8 cellular contexts compared by ENCODE assay signal in genomic region chr2:241508510-241509407, GRCh38. TPM values are rescaled to one million over a fixed set of nuclear protein-coding genes. Genes with fewer than 3 reads are reported as not detected.
A peak's percentile ranks its signal among the peaks of the same experiment; 100 is the strongest.
DNase-seq lines count a peak whose midpoint lies in the region; ATAC-seq and TF ChIP-seq lines count a peak whose summit lies in the region.

Gene STK25, minus strand, starts transcription at chr2:241508584. Its CDS starts 549 bp downstream, at chr2:241508035.

- H3K4me1 Mint-ChIP-seq in activated T-helper 2 cell treated with anti-CD3 and anti-CD28 coated beads, Interferon-gamma antibody, Interleukin-2, Interleukin-4, amounts not matched to agents 10 μg/mL and 5 μg/mL and 100 μg/mL, durations not matched to agents 14 hours and 24 hours and 36 hours (ENCODE audit: low read depth) = peaks cover 17% of the 10 kb centered on the region
- H3K4me1 Mint-ChIP-seq in natural killer cell treated with Interleukin-12 subunit alpha and Interleukin-12 subunit beta and Interleukin-15 and Interleukin-18, amount 100 ng/mL, for 72 hours (ENCODE audit: low read depth in 2 of 2) = peaks cover 8 to 20% of the 10 kb centered on the region in 2 donors

- no peaks in the 10 kb centered on the region for H3K9me3 Mint-ChIP-seq in activated T-helper 2 cell treated with anti-CD3 and anti-CD28 coated beads, Interferon-gamma antibody, Interleukin-2, Interleukin-4, amounts not matched to agents 10 μg/mL and 5 μg/mL and 100 μg/mL, durations not matched to agents 14 hours and 24 hours and 36 hours
- H3K9me3 Mint-ChIP-seq in natural killer cell treated with Interleukin-12 subunit alpha and Interleukin-12 subunit beta and Interleukin-15 and Interleukin-18, amount 100 ng/mL, for 72 hours = no peaks in the 10 kb centered on the region

- intact Hi-C loops in activated T-helper 2 cell treated with anti-CD3 and anti-CD28 coated beads, Interferon-gamma antibody, Interleukin-2, Interleukin-4, amounts not matched to agents 10 μg/mL and 5 μg/mL and 100 μg/mL, durations not matched to agents 14 hours and 24 hours and 36 hours (cut with micrococcal nuclease) = loop anchor here (2.0 to 5.0 kb wide), 3 partner anchors 129 to 194 kb away; partner anchors contain the start of genes ATG4B, FARP2, HDLBP and SEPTIN2

- DNase-seq in EL = peak; percentile 98
- DNase-seq in H4 (ENCODE audit: low spot score) = peak; percentile 96
- peak; percentile 96 for DNase-seq in LoVo (ENCODE audit: low spot score)
- peak; percentile 98 for DNase-seq in RWPE2 (ENCODE audit: low spot score)
- peak; percentile 97 for DNase-seq in activated T-helper 2 cell treated with anti-CD3 and anti-CD28 coated beads, Interferon-gamma antibody, Interleukin-2, Interleukin-4, amounts not matched to agents 10 μg/mL and 5 μg/mL and 100 μg/mL, durations not matched to agents 14 hours and 24 hours and 36 hours (ENCODE audit: low spot score)
- peak; percentile 96 for DNase-seq in fibroblast of peridontal ligament (ENCODE audit: extremely low read depth)
- DNase-seq in natural killer cell treated with Interleukin-12 subunit alpha and Interleukin-12 subunit beta and Interleukin-15 and Interleukin-18, amount 100 ng/mL, for 72 hours (ENCODE audit: low spot score) = peak; percentile 99
- DNase-seq in stimulated activated naive CD8-positive, alpha-beta T cell treated with anti-CD3 and anti-CD28 coated beads, Interleukin-15, Interleukin-2, amounts not matched to agents 100 U/mL and 50 U/mL, for 24 hours = peak; percentile 98

- no peaks in the 10 kb centered on the region for H3K27me3 ChIP-seq in RWPE2 (ENCODE audit: insufficient read depth, poor library complexity, severe bottlenecking)

- H3K27ac ChIP-seq in RWPE2 (ENCODE audit: poor library complexity, severe bottlenecking) = peak within 1 kb of the TSS; percentile 64

- ATAC-seq in RWPE2 (ENCODE audit: low read depth) = peak; percentile 92
- ATAC-seq in natural killer cell treated with Interleukin-12 subunit alpha and Interleukin-12 subunit beta and Interleukin-15 and Interleukin-18, amount 100 ng/mL, for 72 hours = peak; percentile 98
- ATAC-seq in stimulated activated naive CD8-positive, alpha-beta T cell treated with anti-CD3 and anti-CD28 coated beads, Interleukin-15, Interleukin-2, amounts not matched to agents 100 U/mL and 50 U/mL, for 24 hours = peak; percentile 97

- no peak for TF ChIP-seq CTCF in RWPE2 (IDR thresholded peaks at IDR 0.05; ENCODE audit: poor library complexity, severe bottlenecking)

- peaks cover 4% of the 10 kb centered on the region for H3K27me3 Mint-ChIP-seq in activated T-helper 2 cell treated with anti-CD3 and anti-CD28 coated beads, Interferon-gamma antibody, Interleukin-2, Interleukin-4, amounts not matched to agents 10 μg/mL and 5 μg/mL and 100 μg/mL, durations not matched to agents 14 hours and 24 hours and 36 hours (ENCODE audit: low read depth)
- H3K27me3 Mint-ChIP-seq in natural killer cell treated with Interleukin-12 subunit alpha and Interleukin-12 subunit beta and Interleukin-15 and Interleukin-18, amount 100 ng/mL, for 72 hours = no peaks in the 10 kb centered on the region

- H3K4me3 Mint-ChIP-seq in activated T-helper 2 cell treated with anti-CD3 and anti-CD28 coated beads, Interferon-gamma antibody, Interleukin-2, Interleukin-4, amounts not matched to agents 10 μg/mL and 5 μg/mL and 100 μg/mL, durations not matched to agents 14 hours and 24 hours and 36 hours (ENCODE audit: low read depth) = peak within 1 kb of the TSS; percentile 82
- peak within 1 kb of the TSS; percentile 82 for H3K4me3 Mint-ChIP-seq in natural killer cell treated with Interleukin-12 subunit alpha and Interleukin-12 subunit beta and Interleukin-15 and Interleukin-18, amount 100 ng/mL, for 72 hours

- H3K4me1 ChIP-seq in RWPE2 (ENCODE audit: insufficient read depth, poor library complexity, severe bottlenecking) = no peaks in the 10 kb centered on the region

- peak within 1 kb of the TSS; percentile 54 for H3K4me3 ChIP-seq in RWPE2 (ENCODE audit: severe bottlenecking)

- peaks cover 5% of the 10 kb centered on the region for H3K36me3 Mint-ChIP-seq in activated T-helper 2 cell treated with anti-CD3 and anti-CD28 coated beads, Interferon-gamma antibody, Interleukin-2, Interleukin-4, amounts not matched to agents 10 μg/mL and 5 μg/mL and 100 μg/mL, durations not matched to agents 14 hours and 24 hours and 36 hours (ENCODE audit: low read depth)
- H3K36me3 Mint-ChIP-seq in natural killer cell treated with Interleukin-12 subunit alpha and Interleukin-12 subunit beta and Interleukin-15 and Interleukin-18, amount 100 ng/mL, for 72 hours = no peaks in the 10 kb centered on the region

- peak within 1 kb of the TSS; percentile 69 for H3K27ac Mint-ChIP-seq in activated T-helper 2 cell treated with anti-CD3 and anti-CD28 coated beads, Interferon-gamma antibody, Interleukin-2, Interleukin-4, amounts not matched to agents 10 μg/mL and 5 μg/mL and 100 μg/mL, durations not matched to agents 14 hours and 24 hours and 36 hours
- H3K27ac Mint-ChIP-seq in natural killer cell treated with Interleukin-12 subunit alpha and Interleukin-12 subunit beta and Interleukin-15 and Interleukin-18, amount 100 ng/mL, for 72 hours = peak within 1 kb of the TSS; percentile 38 to 77

- H3K36me3 ChIP-seq in RWPE2 (ENCODE audit: low read depth) = no peaks in the 10 kb centered on the region

- H3K9me3 ChIP-seq in RWPE2 (ENCODE audit: severe bottlenecking) = no peaks in the 10 kb centered on the region

RNA-seq across cellular contexts. Expression of gene STK25, which starts in this region (rescaled TPM):
- 117 and 153 TPM in 2 replicates for total RNA-seq in H4 (2014; rRNA removed; shearing (Covaris generic))
- total RNA-seq in activated T-helper 2 cell treated with anti-CD3 and anti-CD28 coated beads, Interferon-gamma antibody, Interleukin-2, Interleukin-4, amounts not matched to agents 10 μg/mL and 5 μg/mL and 100 μg/mL, durations not matched to agents 14 hours and 24 hours and 36 hours = 116 and 122 TPM in 2 replicates
- total RNA-seq in natural killer cell treated with Interleukin-12 subunit alpha and Interleukin-12 subunit beta and Interleukin-15 and Interleukin-18, amount 100 ng/mL, for 72 hours = 100 to 1,000 TPM; 110 to 169 TPM

Comparison
In these comparisons a context has a peak if more than half of its experiments do, and no peak if none do; other contexts are left out.
1. Peak in every context shown above with its lines: DNase-seq, ATAC-seq, H3K4me3 ChIP-seq and H3K27ac ChIP-seq.